In genomic region chr12:7060353-7060954, GRCh38 we compare ENCODE assay signal across 8 cellular contexts. TPM values are rescaled to one million over a fixed set of nuclear protein-coding genes. Genes with fewer than 3 reads are reported as not detected.
A peak's percentile ranks its signal among the peaks of the same experiment; 100 is the strongest.
DNase-seq lines count a peak whose midpoint lies in the region; ATAC-seq and TF ChIP-seq lines count a peak whose summit lies in the region.

Gene C1S, plus strand, starts transcription at chr12:7060718. Its CDS starts 1,195 bp downstream, at chr12:7061913.

- no peaks in the 10 kb centered on the region for H3K9me3 ChIP-seq in GM23248 (ENCODE audit: low read depth)
- H3K9me3 ChIP-seq in WERI-Rb-1 (ENCODE audit: severe bottlenecking), result no peaks in the 10 kb centered on the region
- H3K9me3 ChIP-seq in psoas muscle, result no peaks in the 10 kb centered on the region

- H3K36me3 ChIP-seq in GM23248 (ENCODE audit: low read depth) (peaks cover 14% of the 10 kb centered on the region; the same call in 1 of the 2 replicates), WERI-Rb-1 (no peaks in the 10 kb centered on the region), psoas muscle (ENCODE audit: insufficient read depth in 1 of 2, low read depth in 1 of 2) (peaks cover 0 to 33% of the 10 kb centered on the region in 2 donors)

- H4K20me1 ChIP-seq in GM23248 (ENCODE audit: insufficient read depth), result no peaks in the 10 kb centered on the region

- H3K4me1 ChIP-seq in GM23248 (ENCODE audit: insufficient read depth), result peaks cover 14% of the 10 kb centered on the region
- H3K4me1 ChIP-seq in psoas muscle, result peaks cover 4% of the 10 kb centered on the region

- no peaks in the 10 kb centered on the region for H3K9me2 ChIP-seq in GM23248 (ENCODE audit: insufficient read depth)

- H3K36me3 Mint-ChIP-seq in activated naive CD4-positive, alpha-beta T cell treated with anti-CD3 and anti-CD28 coated beads, Interleukin-2, amount 10 ng/mL, durations not matched to agents 7 days and 5 days, result no peaks in the 10 kb centered on the region

- H2AFZ ChIP-seq in GM23248, result peak within 1 kb of the TSS; percentile 86

- 2 to 4% methylated on average over 10 of the region's 10 CpGs for WGBS in GM23248 (ENCODE audit: low coverage in 1 of 2, low lambda C conversion rate in 2 of 2, missing lambda C conversion rate in 2 of 2), 2 experiments
- WGBS in psoas muscle, 3 donors, result 11 to 23% (median 16%) methylated on average over 10 of the region's 10 CpGs

- TF ChIP-seq CTCF in WERI-Rb-1 (IDR thresholded peaks at IDR 0.05; ENCODE audit: low read depth, low read length), result peak; percentile 72
- peak; percentile 84 for TF ChIP-seq CTCF in psoas muscle (IDR thresholded peaks at IDR 0.05)

- H3K4me3 ChIP-seq in GM23248 (peak within 1 kb of the TSS; percentile 81), WERI-Rb-1 (ENCODE audit: low read depth, low read length) (no peak within 1 kb of the TSS), psoas muscle (peak within 1 kb of the TSS; percentile 59)

- ATAC-seq in left cardiac atrium (peak; percentile 98 to 99), psoas muscle (peak; percentile 96 to 98 (median 97)), GM19023 (IDR thresholded peaks at IDR 0.05; ENCODE audit: unreplicated experiment) (no peak)

- peak within 1 kb of the TSS; percentile 87 for H3K9ac ChIP-seq in GM23248

- CTCF ChIA-PET in activated naive CD4-positive, alpha-beta T cell treated with anti-CD3 and anti-CD28 coated beads, Interleukin-2, amount 10 ng/mL, durations not matched to agents 7 days and 5 days (lab: Charles Lee), result interaction anchor here (1.2 kb wide), 1 partner anchor 28 kb away, joined by 4 read pairs; no protein-coding TSS in a partner anchor

- no peak within 1 kb of the TSS for H3K27ac Mint-ChIP-seq in activated naive CD4-positive, alpha-beta T cell treated with anti-CD3 and anti-CD28 coated beads, Interleukin-2, amount 10 ng/mL, durations not matched to agents 7 days and 5 days

- DNase-seq in GM23248 (peak; percentile 98), WERI-Rb-1 (peak; percentile 60), left cardiac atrium (peak; percentile 74), psoas muscle (peak; percentile 69 to 90), HUDEP-2 (lab: John Stamatoyannopoulos, UW; ENCODE audit: unreplicated experiment in 76 of 76) (no peak)
- no peak for DNase-seq in activated naive CD4-positive, alpha-beta T cell treated with anti-CD3 and anti-CD28 coated beads, Interleukin-2, amount 10 ng/mL, durations not matched to agents 7 days and 5 days
- DNase-seq in activated naive CD4-positive, alpha-beta T cell treated with anti-CD3 and anti-CD28 coated beads, Interleukin-2, amount 50 U/mL, for 16 hours, result no peak

- H3K79me2 ChIP-seq in GM23248 (ENCODE audit: insufficient read depth), result peaks cover 8% of the 10 kb centered on the region; the same call in 1 of the 2 replicates

- no peak within 1 kb of the TSS for H3K4me3 Mint-ChIP-seq in activated naive CD4-positive, alpha-beta T cell treated with anti-CD3 and anti-CD28 coated beads, Interleukin-2, amount 10 ng/mL, durations not matched to agents 7 days and 5 days

- intact Hi-C loops in left cardiac atrium (cut with DNase I), result loop anchor here in 1 of 2 donors (2.0 kb wide), 1 partner anchor 48 kb away; the partner anchor contains the start of gene C1RL
- intact Hi-C loops in psoas muscle (cut with DNase I), result loop anchor here (1.0 to 5.0 kb wide), 4 partner anchors 32 to 577 kb away; partner anchors contain the start of genes C1R (in 2 of the 2) and C1RL (in 2 of the 2)

- H3K9me3 Mint-ChIP-seq in activated naive CD4-positive, alpha-beta T cell treated with anti-CD3 and anti-CD28 coated beads, Interleukin-2, amount 10 ng/mL, durations not matched to agents 7 days and 5 days, result no peaks in the 10 kb centered on the region

- H3K4me1 Mint-ChIP-seq in activated naive CD4-positive, alpha-beta T cell treated with anti-CD3 and anti-CD28 coated beads, Interleukin-2, amount 10 ng/mL, durations not matched to agents 7 days and 5 days, result no peaks in the 10 kb centered on the region

- in situ Hi-C loops in GM23248 (cut with MboI), result no loop called here

- H3K27me3 Mint-ChIP-seq in activated naive CD4-positive, alpha-beta T cell treated with anti-CD3 and anti-CD28 coated beads, Interleukin-2, amount 10 ng/mL, durations not matched to agents 7 days and 5 days, result peaks cover 41% of the 10 kb centered on the region

- H3K27ac ChIP-seq in GM23248 (peak within 1 kb of the TSS; percentile 89), WERI-Rb-1 (no peak within 1 kb of the TSS), psoas muscle (peak within 1 kb of the TSS; percentile 69)

- H3K27me3 ChIP-seq in GM23248 (replicated peaks; ENCODE audit: insufficient read depth) (no peaks in the 10 kb centered on the region), WERI-Rb-1 (ENCODE audit: insufficient read depth, low read depth, severe bottlenecking) (no peaks in the 10 kb centered on the region), psoas muscle (ENCODE audit: insufficient read depth in 3 of 3, low read length in 2 of 3) (no peaks in the 10 kb centered on the region)

- peak within 1 kb of the TSS; percentile 98 for H3K4me2 ChIP-seq in GM23248 (ENCODE audit: unreplicated experiment)

- H3F3A ChIP-seq in GM23248 (ENCODE audit: insufficient read depth), result peaks cover 3% of the 10 kb centered on the region; the same call in 1 of the 2 replicates

RNA-seq across cellular contexts. Expression of gene C1S, which starts in this region (rescaled TPM):
- 174 and 200 TPM in 2 replicates for total RNA-seq in GM23248 (2014; rRNA removed; shearing (Covaris generic))
- polyA plus RNA-seq in GM23248 (2016; fragmentation: Nextera tagmentation; extraction: Ambion mirVana) (195 and 198 TPM in 2 replicates), psoas muscle (10 to 100 TPM; 35.9 to 44.4 (median 38.2) TPM)
- total RNA-seq in left cardiac atrium (100 to 1,000 TPM; 222 to 287 TPM), psoas muscle (10 to 100 TPM; 49.0 to 98.5 (median 75.6) TPM)

Comparison
In these comparisons a context has a peak if more than half of its experiments do, and no peak if none do; other contexts are left out.
1. DNase-seq: peak in GM23248 (single experiment), WERI-Rb-1 (single experiment), left cardiac atrium (single experiment) and psoas muscle (2 of 2); none in HUDEP-2 (0 of 76), activated naive CD4-positive, alpha-beta T cell treated with anti-CD3 and anti-CD28 coated beads, Interleukin-2, amount 10 ng/mL, durations not matched to agents 7 days and 5 days (single experiment) and activated naive CD4-positive, alpha-beta T cell treated with anti-CD3 and anti-CD28 coated beads, Interleukin-2, amount 50 U/mL, for 16 hours (single experiment).